ENCODE assay signal across 8 cellular contexts in the genomic region with DNA sequence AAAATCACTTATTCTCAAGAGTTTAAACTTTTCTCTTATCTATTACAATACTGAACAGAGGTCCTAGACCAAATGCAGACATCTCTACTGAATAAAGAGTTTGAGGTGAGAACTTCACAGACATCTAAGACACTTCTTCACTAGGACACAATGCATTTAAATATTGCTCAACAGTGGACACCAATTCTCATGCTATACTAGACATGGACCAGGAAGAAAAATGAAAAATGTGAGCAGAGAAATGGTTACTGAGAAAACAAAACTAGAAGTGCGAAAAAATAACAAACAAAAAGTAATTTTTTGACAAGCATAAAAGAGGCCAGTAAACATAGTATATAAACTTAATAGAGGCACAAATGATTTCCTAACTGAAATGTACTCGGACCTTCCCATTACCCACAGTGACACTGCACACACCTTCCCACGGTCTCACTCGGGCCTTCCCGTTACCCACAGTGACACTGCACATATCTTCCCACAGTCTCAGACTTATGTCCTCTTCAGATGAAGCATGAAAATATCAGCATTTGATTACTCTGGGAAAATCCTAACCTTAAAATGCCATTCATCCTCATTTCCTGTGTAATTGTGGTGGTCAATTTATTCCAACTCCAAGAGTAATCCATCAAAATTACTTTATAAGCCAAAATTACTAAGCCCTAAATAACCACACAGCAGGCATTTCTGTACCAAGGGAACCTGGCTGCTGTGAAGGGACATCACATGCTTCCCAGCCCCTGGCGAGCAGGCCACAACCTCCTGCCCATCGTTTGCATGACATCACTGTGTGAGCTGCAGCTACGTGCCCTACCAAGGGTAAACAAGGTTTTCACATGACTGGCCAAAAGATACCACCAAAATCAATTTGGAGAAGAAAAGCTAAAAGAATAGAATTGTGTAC. TPM values are rescaled to one million over a fixed set of nuclear protein-coding genes. Genes with fewer than 3 reads are reported as not detected.
A peak's percentile ranks its signal among the peaks of the same experiment; 100 is the strongest.
DNase-seq lines count a peak whose midpoint lies in the region; ATAC-seq, FAIRE-seq and TF ChIP-seq lines count a peak whose summit lies in the region.

No MANE protein-coding gene starts in this region.

- no peak for FAIRE-seq in urothelium cell line (lab: Jason Lieb, UNC)

- H3K36me3 Mint-ChIP-seq in progenitor cell of endocrine pancreas (ENCODE audit: insufficient read depth): peaks cover 33% of the 10 kb centered on the region

- no peak overlapping the region for H3K4me3 Mint-ChIP-seq in progenitor cell of endocrine pancreas (ENCODE audit: low read depth)

- TF ChIP-seq CTCF in fibroblast of pulmonary artery (IDR thresholded peaks at IDR 0.05; ENCODE audit: low read length, missing control alignments): no peak
- TF ChIP-seq CTCF in progenitor cell of endocrine pancreas (IDR thresholded peaks at IDR 0.05; ENCODE audit: unreplicated experiment): no peak

- H3K9me3 Mint-ChIP-seq in progenitor cell of endocrine pancreas (ENCODE audit: low read depth): no peaks in the 10 kb centered on the region

- peaks cover 30% of the 10 kb centered on the region for H3K4me1 Mint-ChIP-seq in progenitor cell of endocrine pancreas (ENCODE audit: low read depth)

- DNase-seq in activated gamma-delta T cell (lab: John Stamatoyannopoulos, UW) (peak; percentile 26), activated gamma-delta T cell treated with Interleukin-2 at 50 U/mL for 16 hours (no peak), SHP77 treated with DMSO at 0.1 percent for 48 hours (lab: John Stamatoyannopoulos, UW) (peak; percentile 15), fibroblast of pulmonary artery (ENCODE audit: low read depth) (peak; percentile 60), progenitor cell of endocrine pancreas (ENCODE audit: low spot score, unreplicated experiment) (no peak), urothelium cell line (ENCODE audit: low spot score) (no peak), D341Med (ENCODE audit: low spot score) (no peak)

- H3K4me3 ChIP-seq in fibroblast of pulmonary artery (replicated peaks; ENCODE audit: low read depth, low read length): no peak overlapping the region

- H3K27me3 Mint-ChIP-seq in progenitor cell of endocrine pancreas: no peaks in the 10 kb centered on the region

- peak overlapping the region; percentile 87 for H3K27ac Mint-ChIP-seq in progenitor cell of endocrine pancreas

- ATAC-seq in HG02943 (IDR thresholded peaks at IDR 0.05; ENCODE audit: low read depth, unreplicated experiment): peak; percentile 44

RNA-seq across cellular contexts. Expression of a gene that starts 6.4 kb away (rescaled TPM):
- 31.3 and 33.8 TPM in 2 replicates for total RNA-seq in progenitor cell of endocrine pancreas

RNA-seq across cellular contexts. Expression of a gene that starts 35.9 kb away (rescaled TPM):
- total RNA-seq in progenitor cell of endocrine pancreas: 5.7 and 6.5 TPM in 2 replicates

Comparison
In these comparisons a context has a peak if more than half of its experiments do, and no peak if none do; other contexts are left out.
1. DNase-seq: peak in activated gamma-delta T cell (single experiment), SHP77 treated with DMSO at 0.1 percent for 48 hours (single experiment) and fibroblast of pulmonary artery (single experiment); none in activated gamma-delta T cell treated with Interleukin-2 at 50 U/mL for 16 hours (single experiment), progenitor cell of endocrine pancreas (single experiment), urothelium cell line (single experiment) and D341Med (single experiment).